24 cellular contexts compared by ENCODE assay signal in genomic region chr1:186750250-186750649, GRCh38.
DNase-seq lines count a peak whose midpoint lies in the region; ATAC-seq and TF ChIP-seq lines count a peak whose summit lies in the region.
"Had no signal": no experiment of that assay in that cellular context is flagged by ENCODE, and none has a peak within 500 bp of the region (broad histone marks: within the 10 kb centered on the region; RNA-seq: fewer than 3 reads in every experiment).

No MANE protein-coding gene starts in this region.

- H3K4me3 Mint-ChIP-seq in type B pancreatic cell, result no peak overlapping the region
- no peak overlapping the region for H3K4me3 Mint-ChIP-seq in CD8-positive, alpha-beta memory T cell
- H3K4me3 Mint-ChIP-seq: activated naive CD4-positive, alpha-beta T cell treated with anti-CD3 and anti-CD28 coated beads, Interleukin-2, amount 10 ng/mL, durations not matched to agents 7 days and 5 days; activated T-cell treated with anti-CD3 and anti-CD28 coated beads, Interleukin-2, amount 50 U/mL, for 4 hours; effector memory CD8-positive, alpha-beta T cell; naive B cell had no signal

- H3K27ac ChIP-seq in RWPE2 (ENCODE audit: poor library complexity, severe bottlenecking) (peak overlapping the region; percentile 52), stomach (no peak overlapping the region)
- no peak overlapping the region for H3K27ac ChIP-seq in CD8-positive, alpha-beta memory T cell (ENCODE audit: low read depth, low read length)
- H3K27ac ChIP-seq: right atrium auricular region had no signal

- 81 to 90% (median 83%) methylated on average over 1 of the region's 1 CpG for WGBS in stomach, 5 donors

- peaks cover 15% of the 10 kb centered on the region for H3K4me1 ChIP-seq in RWPE2 (ENCODE audit: insufficient read depth, poor library complexity, severe bottlenecking)
- no peaks in the 10 kb centered on the region for H3K4me1 ChIP-seq in CD8-positive, alpha-beta memory T cell (ENCODE audit: insufficient read depth, low read length)
- H3K4me1 ChIP-seq in stomach, result no peaks in the 10 kb centered on the region
- H3K4me1 ChIP-seq: BE2C, right atrium auricular region had no signal

- no peak for TF ChIP-seq EP300 in stomach (IDR thresholded peaks at IDR 0.05)

- DNase-seq in GM03348 (ENCODE audit: low spot score), result peak; percentile 18
- no peak for DNase-seq in RWPE2 (ENCODE audit: low spot score)
- DNase-seq in fibroblast of pulmonary artery (ENCODE audit: low read depth), result peak; percentile 13
- DNase-seq in type B pancreatic cell (ENCODE audit: extremely low spot score, unreplicated experiment), result no peak
- DNase-seq in CD8-positive, alpha-beta memory T cell, result no peak
- no peak for DNase-seq in stomach
- no peak for DNase-seq in dermis blood vessel endothelial cell
- DNase-seq: activated CD4-positive, alpha-beta T cell treated with anti-CD3 and anti-CD28 coated beads for 1 hour; activated CD8-positive, alpha-beta memory T cell treated with anti-CD3 and anti-CD28 coated beads for 24 hours; activated naive CD4-positive, alpha-beta T cell treated with anti-CD3 and anti-CD28 coated beads, Interleukin-2, amount 10 ng/mL, durations not matched to agents 7 days and 5 days; activated T-cell treated with anti-CD3 and anti-CD28 coated beads, Interleukin-2, amount 50 U/mL, for 4 hours; BE2C; cerebellar nuclear complex; COR-L47; DND-41; effector memory CD8-positive, alpha-beta T cell; KG1; mesendoderm; naive B cell; NCI-H1092 treated with DMSO at 0.1 percent for 48 hours; NCI-H2081; NCI-H524; SW 1271 had no signal

- no peak for TF ChIP-seq CTCF in RWPE2 (IDR thresholded peaks at IDR 0.05; ENCODE audit: poor library complexity, severe bottlenecking)
- no peak for TF ChIP-seq CTCF in fibroblast of pulmonary artery (IDR thresholded peaks at IDR 0.05; ENCODE audit: low read length, missing control alignments)
- TF ChIP-seq CTCF in type B pancreatic cell (conservative IDR thresholded peaks at IDR 0.05), result no peak
- TF ChIP-seq CTCF in stomach (IDR thresholded peaks at IDR 0.05), result no peak

- H3K27me3 Mint-ChIP-seq in type B pancreatic cell, result peaks cover 12% of the 10 kb centered on the region
- peaks cover 0 to 2% of the 10 kb centered on the region in 2 donors for H3K27me3 Mint-ChIP-seq in CD8-positive, alpha-beta memory T cell
- H3K27me3 Mint-ChIP-seq: activated naive CD4-positive, alpha-beta T cell treated with anti-CD3 and anti-CD28 coated beads, Interleukin-2, amount 10 ng/mL, durations not matched to agents 7 days and 5 days; effector memory CD8-positive, alpha-beta T cell; naive B cell had no signal

- intact Hi-C loops in stomach (cut with DNase I; ENCODE audit: low total_unique reads), result no loop called here

- peaks cover 6% of the 10 kb centered on the region for H3K9me3 Mint-ChIP-seq in type B pancreatic cell
- peaks cover 0 to 8% (median 7%) of the 10 kb centered on the region in 5 donors for H3K9me3 Mint-ChIP-seq in CD8-positive, alpha-beta memory T cell
- H3K9me3 Mint-ChIP-seq: activated T-cell treated with anti-CD3 and anti-CD28 coated beads, Interleukin-2, amount 50 U/mL, for 4 hours had no signal

- CTCF ChIA-PET in CD8-positive, alpha-beta memory T cell (lab: Charles Lee), result no interaction called here

- H3K27me3 ChIP-seq in RWPE2 (ENCODE audit: insufficient read depth, poor library complexity, severe bottlenecking) (no peaks in the 10 kb centered on the region), stomach (no peaks in the 10 kb centered on the region)
- H3K27me3 ChIP-seq in CD8-positive, alpha-beta memory T cell (ENCODE audit: insufficient read depth, low read length, poor library complexity, severe bottlenecking), result no peaks in the 10 kb centered on the region
- H3K27me3 ChIP-seq: BE2C, right atrium auricular region had no signal

- peak; percentile 88 for ATAC-seq in RWPE2 (ENCODE audit: low read depth)
- ATAC-seq: activated T-cell treated with anti-CD3 and anti-CD28 coated beads, Interleukin-2, amount 50 U/mL, for 4 hours; effector memory CD8-positive, alpha-beta T cell had no signal

- H3K27ac Mint-ChIP-seq in type B pancreatic cell, result peak overlapping the region; percentile 13
- H3K27ac Mint-ChIP-seq in CD8-positive, alpha-beta memory T cell, result no peak overlapping the region
- H3K27ac Mint-ChIP-seq: activated naive CD4-positive, alpha-beta T cell treated with anti-CD3 and anti-CD28 coated beads, Interleukin-2, amount 10 ng/mL, durations not matched to agents 7 days and 5 days; effector memory CD8-positive, alpha-beta T cell; naive B cell had no signal

- H3K36me3 ChIP-seq in RWPE2 (ENCODE audit: low read depth), result no peaks in the 10 kb centered on the region
- no peaks in the 10 kb centered on the region for H3K36me3 ChIP-seq in CD8-positive, alpha-beta memory T cell (ENCODE audit: insufficient read depth, low read length)
- H3K36me3 ChIP-seq in stomach, result no peaks in the 10 kb centered on the region
- H3K36me3 ChIP-seq: BE2C, right atrium auricular region had no signal

- H3K9me3 ChIP-seq in RWPE2 (ENCODE audit: severe bottlenecking) (peaks cover 3% of the 10 kb centered on the region), stomach (peaks cover 0 to 12% (median 7%) of the 10 kb centered on the region in 4 donors)
- H3K9me3 ChIP-seq in CD8-positive, alpha-beta memory T cell (ENCODE audit: low read length), result peaks cover 3% of the 10 kb centered on the region
- H3K9me3 ChIP-seq: BE2C, right atrium auricular region had no signal

- POLR2A ChIA-PET in CD8-positive, alpha-beta memory T cell (lab: Charles Lee), result no interaction called here

- H3K36me3 Mint-ChIP-seq in type B pancreatic cell, result peaks cover 5% of the 10 kb centered on the region
- no peaks in the 10 kb centered on the region for H3K36me3 Mint-ChIP-seq in CD8-positive, alpha-beta memory T cell
- H3K36me3 Mint-ChIP-seq: activated naive CD4-positive, alpha-beta T cell treated with anti-CD3 and anti-CD28 coated beads, Interleukin-2, amount 10 ng/mL, durations not matched to agents 7 days and 5 days; naive B cell had no signal

- no peak overlapping the region for H3K4me3 ChIP-seq in RWPE2 (ENCODE audit: severe bottlenecking)
- no peak overlapping the region for H3K4me3 ChIP-seq in fibroblast of pulmonary artery (replicated peaks; ENCODE audit: low read depth, low read length)
- H3K4me3 ChIP-seq in CD8-positive, alpha-beta memory T cell (ENCODE audit: low read length), result no peak overlapping the region
- H3K4me3 ChIP-seq in stomach, result no peak overlapping the region
- H3K4me3 ChIP-seq: right atrium auricular region had no signal

- H3K4me1 Mint-ChIP-seq in type B pancreatic cell (ENCODE audit: unreplicated experiment), result no peaks in the 10 kb centered on the region
- no peaks in the 10 kb centered on the region for H3K4me1 Mint-ChIP-seq in CD8-positive, alpha-beta memory T cell
- H3K4me1 Mint-ChIP-seq: activated naive CD4-positive, alpha-beta T cell treated with anti-CD3 and anti-CD28 coated beads, Interleukin-2, amount 10 ng/mL, durations not matched to agents 7 days and 5 days; naive B cell had no signal

- TF ChIP-seq POLR2A in stomach (IDR thresholded peaks at IDR 0.05), result no peak

Comparison
In these comparisons a context has a peak if more than half of its experiments do, and no peak if none do; other contexts are left out.
1. DNase-seq: peak in GM03348 (single experiment) and fibroblast of pulmonary artery (single experiment); none in RWPE2 (single experiment), type B pancreatic cell (single experiment), CD8-positive, alpha-beta memory T cell (0 of 5), stomach (single experiment) and dermis blood vessel endothelial cell (single experiment).